In the genomic region with DNA sequence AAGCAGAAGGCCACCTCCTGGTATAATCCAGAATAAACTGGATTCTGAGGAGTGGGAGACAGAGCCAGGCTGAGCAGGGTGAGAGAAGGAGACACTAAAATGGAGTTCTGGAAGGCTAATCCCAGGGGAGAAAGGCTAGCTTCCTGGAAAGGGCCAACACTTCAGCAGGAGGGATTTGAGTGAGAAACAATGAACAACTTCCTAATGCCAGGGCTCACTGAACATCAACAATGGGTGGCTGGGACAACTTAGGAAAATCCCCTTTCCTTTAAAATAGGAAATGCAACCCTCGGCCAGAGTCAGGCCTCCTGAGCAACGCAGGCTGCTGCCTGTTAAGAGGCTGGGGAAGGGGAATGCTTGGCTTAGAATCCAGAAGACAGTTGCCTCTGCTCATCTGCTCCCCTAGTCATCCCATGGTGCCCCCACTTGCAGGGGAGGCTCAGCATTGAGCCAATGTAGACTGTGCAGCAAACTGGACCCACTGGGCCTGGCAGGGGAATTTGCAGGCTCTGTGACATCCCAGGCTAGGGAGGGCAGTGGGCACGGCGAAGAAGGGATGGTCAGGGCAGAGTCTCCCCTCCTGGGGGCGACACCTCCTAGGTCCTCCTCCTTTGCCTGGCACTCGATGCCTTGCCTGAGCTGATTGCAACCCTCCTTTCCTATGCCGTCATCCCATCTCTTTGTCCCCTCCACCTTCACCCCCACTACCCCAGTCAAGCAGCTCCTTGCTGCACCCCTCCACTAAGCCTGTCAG, we compare ENCODE assay signal across 20 cellular contexts.
DNase-seq lines count a peak whose midpoint lies in the region; ATAC-seq and TF ChIP-seq lines count a peak whose summit lies in the region.
"Had no signal": no experiment of that assay in that cellular context is flagged by ENCODE, and none has a peak within 500 bp of the region (broad histone marks: within the 10 kb centered on the region; RNA-seq: fewer than 3 reads in every experiment).

No MANE protein-coding gene starts in this region.

- no peaks in the 10 kb centered on the region for H3K9me3 Mint-ChIP-seq in endodermal cell
- H3K9me3 Mint-ChIP-seq: activated CD4-positive, alpha-beta T cell treated with anti-CD3 and anti-CD28 coated beads, Interleukin-2, amount 10 ng/mL, durations not matched to agents 7 days and 5 days had no signal

- H3K36me3 ChIP-seq in endodermal cell (ENCODE audit: control insufficient read depth, insufficient read depth, low read length) (no peaks in the 10 kb centered on the region), mucosa of descending colon (ENCODE audit: low read depth) (no peaks in the 10 kb centered on the region)

- no peaks in the 10 kb centered on the region for H3K9me3 ChIP-seq in endodermal cell (ENCODE audit: control insufficient read depth, low read length)
- no peaks in the 10 kb centered on the region for H3K9me3 ChIP-seq in mucosa of descending colon

- no peak for TF ChIP-seq CTCF in endodermal cell (conservative IDR thresholded peaks at IDR 0.05)
- no peak for TF ChIP-seq CTCF in mucosa of descending colon (IDR thresholded peaks at IDR 0.05)
- TF ChIP-seq CTCF in dorsolateral prefrontal cortex (IDR thresholded peaks at IDR 0.05 in 54 of 56, conservative IDR thresholded peaks at IDR 0.05 in 2 of 56; ENCODE audit: low read depth in 1 of 56, partially characterized antibody in 56 of 56): no peak

- peaks cover 11% of the 10 kb centered on the region for H3K4me1 Mint-ChIP-seq in endodermal cell
- H3K4me1 Mint-ChIP-seq: activated CD4-positive, alpha-beta T cell treated with anti-CD3 and anti-CD28 coated beads, Interleukin-2, amount 10 ng/mL, durations not matched to agents 7 days and 5 days had no signal

- no peak overlapping the region for H3K4me3 Mint-ChIP-seq in endodermal cell
- H3K4me3 Mint-ChIP-seq: activated CD4-positive, alpha-beta T cell treated with anti-CD3 and anti-CD28 coated beads, Interleukin-2, amount 10 ng/mL, durations not matched to agents 7 days and 5 days had no signal

- no peak overlapping the region for H3K27ac ChIP-seq in endodermal cell (ENCODE audit: low read depth, low read length)
- peak overlapping the region; percentile 46 for H3K27ac ChIP-seq in substantia nigra (ENCODE audit: low read depth, low read length, poor library complexity, severe bottlenecking)
- H3K27ac ChIP-seq in dorsolateral prefrontal cortex: peak overlapping the region in 24 of 59 donors; percentile 6 to 60 (median 32)
- H3K27ac ChIP-seq: 22Rv1, brain microvascular endothelial cell had no signal

- H3K4me1 ChIP-seq in endodermal cell (ENCODE audit: control insufficient read depth, insufficient read depth, low read length) (peaks cover 17% of the 10 kb centered on the region), mucosa of descending colon (ENCODE audit: low read depth) (no peaks in the 10 kb centered on the region)

- H3K27me3 ChIP-seq in endodermal cell (ENCODE audit: control insufficient read depth, insufficient read depth, low read length, poor library complexity, severe bottlenecking) (no peaks in the 10 kb centered on the region), dorsolateral prefrontal cortex (no peaks in the 10 kb centered on the region)
- H3K27me3 ChIP-seq: brain microvascular endothelial cell had no signal

- DNase-seq in DMS153 (lab: John Stamatoyannopoulos, UW) (peak; percentile 8), DMS153 treated with DMSO at 0.1 percent for 48 hours (lab: John Stamatoyannopoulos, UW; ENCODE audit: unreplicated experiment) (no peak), endodermal cell (no peak), mucosa of descending colon (peak in 2 of 3 donors; percentile 7 to 33), substantia nigra (lab: John Stamatoyannopoulos, UW) (no peak), dorsolateral prefrontal cortex (no peak)
- DNase-seq: activated CD4-positive, alpha-beta T cell treated with anti-CD3 and anti-CD28 coated beads, Interleukin-2, amount 10 ng/mL, durations not matched to agents 7 days and 5 days; activated naive CD4-positive, alpha-beta T cell treated with anti-CD3 and anti-CD28 coated beads, Interleukin-2, amount 50 U/mL, for 16 hours; brain microvascular endothelial cell; C1 segment of cervical spinal cord; DMS 273 treated with DMSO at 0.1 percent for 48 hours; mesenchymal stem cell; NCI-H2081; PC-3; stimulated activated CD4-positive, alpha-beta T cell treated with anti-CD3 and anti-CD28 coated beads, Interleukin-4, amount 100 ng/mL, for 1 hour; trophoblast cell had no signal

- intact Hi-C loops in mucosa of descending colon (cut with DNase I, micrococcal nuclease) (no loop called here), dorsolateral prefrontal cortex (cut with DNase I) (no loop called here)

- no peak overlapping the region for H3K9ac ChIP-seq in endodermal cell (ENCODE audit: extremely low read depth, low read length, poor library complexity, severe bottlenecking)

- no peaks in the 10 kb centered on the region for H3K36me3 Mint-ChIP-seq in endodermal cell (ENCODE audit: low read depth)

- WGBS in endodermal cell (ENCODE audit: insufficient coverage in 1 of 2, insufficient read length in 1 of 2), 2 experiments: 83 to 84% methylated on average over 5 to 7 of the region's 7 CpGs

- H3K4me3 ChIP-seq in endodermal cell (ENCODE audit: low read length) (no peak overlapping the region), mucosa of descending colon (no peak overlapping the region), dorsolateral prefrontal cortex (no peak overlapping the region)

- H3K27ac Mint-ChIP-seq in endodermal cell: peak overlapping the region; percentile 22
- H3K27ac Mint-ChIP-seq: activated CD4-positive, alpha-beta T cell treated with anti-CD3 and anti-CD28 coated beads, Interleukin-2, amount 10 ng/mL, durations not matched to agents 7 days and 5 days had no signal

- ATAC-seq in mucosa of descending colon: no peak
- ATAC-seq in GM21786 (IDR thresholded peaks at IDR 0.05; ENCODE audit: unreplicated experiment): no peak
- ATAC-seq in HG02588 (IDR thresholded peaks at IDR 0.05; ENCODE audit: unreplicated experiment): no peak
- ATAC-seq: PC-3, sciatic nerve had no signal

- peaks cover 18% of the 10 kb centered on the region for H3K27me3 Mint-ChIP-seq in endodermal cell (ENCODE audit: insufficient read depth)
- H3K27me3 Mint-ChIP-seq: activated CD4-positive, alpha-beta T cell treated with anti-CD3 and anti-CD28 coated beads, Interleukin-2, amount 10 ng/mL, durations not matched to agents 7 days and 5 days had no signal

Comparison
In these comparisons a context has a peak if more than half of its experiments do, and no peak if none do; other contexts are left out.
1. DNase-seq: peak in DMS153 (single experiment) and mucosa of descending colon (2 of 3); none in DMS153 treated with DMSO at 0.1 percent for 48 hours (single experiment), endodermal cell (single experiment), substantia nigra (0 of 49) and dorsolateral prefrontal cortex (0 of 10).